7 cellular contexts compared by ENCODE assay signal in the genomic region with DNA sequence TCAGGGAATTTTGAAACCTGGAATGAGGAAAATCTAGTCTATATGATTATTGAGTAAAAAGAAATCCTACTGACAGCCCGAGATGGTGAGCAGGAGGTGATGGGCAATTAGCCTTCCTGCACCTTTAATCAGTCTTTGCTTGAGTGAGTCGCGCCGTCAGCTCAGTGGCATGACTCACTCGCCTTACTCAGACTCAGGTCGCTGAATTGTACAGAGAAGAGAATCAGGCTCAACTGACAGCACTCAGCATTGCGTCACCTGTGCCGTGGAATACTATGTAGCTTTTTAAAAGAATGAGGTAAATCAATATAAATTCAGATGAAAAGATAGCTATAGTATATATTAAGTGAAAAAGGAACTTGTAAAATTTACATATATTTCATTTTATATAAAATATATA.
DNase-seq lines count a peak whose midpoint lies in the region; ATAC-seq, FAIRE-seq and TF ChIP-seq lines count a peak whose summit lies in the region.
"Not testable (repeated sequence)": the region's sequence is repeated elsewhere in the genome, so short reads cannot be mapped to it uniquely, and the experiment has no call there.

No MANE protein-coding gene starts in this region.

- H3K4me1 Mint-ChIP-seq in activated CD4-positive, alpha-beta T cell treated with anti-CD3 and anti-CD28 coated beads for 36 hours, result not testable (repeated sequence)

- H3K9me3 ChIP-seq in DOHH2 (ENCODE audit: control insufficient read depth, insufficient read depth, low read length); PC-3 (ENCODE audit: low read length); K562 (replicated peaks; ENCODE audit: control insufficient read depth, insufficient read depth, low read depth, low read length); mesenchymal stem cell (ENCODE audit: control insufficient read depth, low read length): not testable (repeated sequence)

- not testable (repeated sequence) for H3K4me3 Mint-ChIP-seq in activated CD4-positive, alpha-beta T cell treated with anti-CD3 and anti-CD28 coated beads for 36 hours

- not testable (repeated sequence) for H2AK5ac ChIP-seq in mesenchymal stem cell (ENCODE audit: low read length, severe bottlenecking)

- peak overlapping the region; percentile 19; the same call in 1 of the 2 replicates for H3K4me2 ChIP-seq in DOHH2 (ENCODE audit: low read length)
- not testable (repeated sequence) for H3K4me2 ChIP-seq in PC-3 (ENCODE audit: low read length); K562 (ENCODE audit: insufficient read depth, low read length); mesenchymal stem cell (ENCODE audit: low read length, poor library complexity, severe bottlenecking)

- not testable (repeated sequence) for H3K79me1 ChIP-seq in mesenchymal stem cell (replicated peaks; ENCODE audit: low read length, poor library complexity, severe bottlenecking)

- not testable (repeated sequence) for BruUV-seq in PC-3 (replicated peaks; lab: Mats Ljungman, UMichigan); K562 (replicated peaks; lab: Mats Ljungman, UMichigan)

- not testable (repeated sequence) for H3K14ac ChIP-seq in mesenchymal stem cell (ENCODE audit: low read length in 2 of 2)

- H3K4me3 ChIP-seq in DOHH2 (ENCODE audit: low read length); PC-3 (ENCODE audit: low read length); K562; mesenchymal stem cell (ENCODE audit: insufficient read depth in 1 of 2, low read depth in 1 of 2, low read length in 2 of 2): not testable (repeated sequence)

- POLR2A ChIA-PET in PC-3 (lab: Charles Lee; ENCODE audit: unreplicated experiment); activated CD4-positive, alpha-beta T cell treated with anti-CD3 and anti-CD28 coated beads for 36 hours (lab: Charles Lee); K562 (lab: Yijun Ruan, JAX): not testable (repeated sequence)

- H3K18ac ChIP-seq in mesenchymal stem cell (ENCODE audit: low read depth in 1 of 2, low read length in 2 of 2), result not testable (repeated sequence)

- not testable (repeated sequence) for H3K4me1 ChIP-seq in DOHH2 (ENCODE audit: control insufficient read depth, low read length); PC-3 (ENCODE audit: insufficient read depth, low read length); K562 (replicated peaks in 1 of 2; ENCODE audit: control insufficient read depth in 2 of 2, insufficient read depth in 2 of 2, low read length in 2 of 2); mesenchymal stem cell (ENCODE audit: control insufficient read depth, insufficient read depth, low read depth, low read length)

- not testable (repeated sequence) for H3K79me2 ChIP-seq in DOHH2 (ENCODE audit: control insufficient read depth, low read length); PC-3 (ENCODE audit: low read length); K562 (ENCODE audit: control insufficient read depth, insufficient read depth, low read length)

- H3K23ac ChIP-seq in mesenchymal stem cell (ENCODE audit: low read length in 2 of 2), result not testable (repeated sequence)

- not testable (repeated sequence) for H2BK15ac ChIP-seq in mesenchymal stem cell (ENCODE audit: low read depth, poor library complexity, severe bottlenecking)

- TF ChIP-seq EP300 in Ishikawa (IDR thresholded peaks at IDR 0.05; ENCODE audit: borderline replicate concordance); K562 (IDR thresholded peaks at IDR 0.05; ENCODE audit: low read length): not testable (repeated sequence)

- in situ Hi-C loops in K562 (cut with MboI), result not testable (repeated sequence)

- intact Hi-C loops in PC-3 (cut with micrococcal nuclease), result not testable (repeated sequence)
- intact Hi-C loops in activated CD4-positive, alpha-beta T cell treated with anti-CD3 and anti-CD28 coated beads for 36 hours (cut with DNase I, micrococcal nuclease), result loop anchor here in 1 of 2 experiments (10.0 kb wide), 1 partner anchor 491 kb away; no protein-coding TSS in a partner anchor
- intact Hi-C loops in K562 (cut with micrococcal nuclease), result loop anchor here (10.0 kb wide), 2 partner anchors 111 to 481 kb away; no protein-coding TSS in a partner anchor

- H3K27me3 ChIP-seq in DOHH2 (ENCODE audit: control insufficient read depth, low read length); PC-3 (ENCODE audit: low read length); K562 (ENCODE audit: control insufficient read depth in 2 of 2, insufficient read depth in 2 of 2, low read length in 2 of 2); mesenchymal stem cell (ENCODE audit: control insufficient read depth in 1 of 2, insufficient read depth in 1 of 2, low read length in 2 of 2): not testable (repeated sequence)

- not testable (repeated sequence) for TF ChIP-seq RAD21 in Ishikawa (IDR thresholded peaks at IDR 0.05; ENCODE audit: low read depth); K562 (CRISPR knock-in tag; conservative IDR thresholded peaks at IDR 0.05 in 1 of 2, IDR thresholded peaks at IDR 0.05 in 1 of 2)

- not testable (repeated sequence) for H3K27ac Mint-ChIP-seq in activated CD4-positive, alpha-beta T cell treated with anti-CD3 and anti-CD28 coated beads for 36 hours

- not testable (repeated sequence) for H3F3A ChIP-seq in DOHH2 (ENCODE audit: control insufficient read depth, insufficient read depth); PC-3 (ENCODE audit: low read length, unreplicated experiment)

- not testable (repeated sequence) for H3K9ac ChIP-seq in PC-3 (ENCODE audit: low read length); K562 (ENCODE audit: insufficient read depth in 1 of 2, low read depth in 2 of 2, low read length in 2 of 2); mesenchymal stem cell (ENCODE audit: low read length)

- H3K27ac ChIP-seq in DOHH2 (ENCODE audit: low read depth, low read length); PC-3 (ENCODE audit: low read length); K562 (ENCODE audit: extremely low read depth, low read depth, low read length); mesenchymal stem cell (ENCODE audit: low read length, poor library complexity, severe bottlenecking): not testable (repeated sequence)

- not testable (repeated sequence) for H3K9me2 ChIP-seq in DOHH2 (replicated peaks; ENCODE audit: control insufficient read depth, low read length); PC-3 (replicated peaks; ENCODE audit: low read length)

- H3K4ac ChIP-seq in mesenchymal stem cell (ENCODE audit: low read depth in 1 of 2, low read length in 2 of 2), result not testable (repeated sequence)

- H3K9me1 ChIP-seq in K562 (ENCODE audit: control insufficient read depth, insufficient read depth, low read length), result not testable (repeated sequence)

- not testable (repeated sequence) for H3K36me3 ChIP-seq in DOHH2 (ENCODE audit: control insufficient read depth, low read length); PC-3 (ENCODE audit: low read depth, low read length); K562 (ENCODE audit: control insufficient read depth, insufficient read depth, low read length)
- peaks cover 0 to 14% of the 10 kb centered on the region in 2 experiments for H3K36me3 ChIP-seq in mesenchymal stem cell (ENCODE audit: control insufficient read depth in 1 of 2, insufficient read depth in 2 of 2, low read depth in 1 of 2, low read length in 2 of 2)

- ATAC-seq in PC-3, result peak; percentile 98
- ATAC-seq in activated CD4-positive, alpha-beta T cell treated with anti-CD3 and anti-CD28 coated beads for 36 hours, result peak; percentile 98
- ATAC-seq in K562, result peak; percentile 29; the same call in 1 of the 3 replicates
- peak; percentile 91 for ATAC-seq in esophagus mucosa

- not testable (repeated sequence) for H2AFZ ChIP-seq in PC-3 (ENCODE audit: low read length); K562 (ENCODE audit: low read depth, low read length); mesenchymal stem cell (ENCODE audit: low read depth, low read length)

- CTCF ChIA-PET in PC-3 (lab: Charles Lee); activated CD4-positive, alpha-beta T cell treated with anti-CD3 and anti-CD28 coated beads for 36 hours (lab: Charles Lee); K562 (lab: Yijun Ruan, JAX; ENCODE audit: low intra/inter-chr PET ratio): not testable (repeated sequence)

- not testable (repeated sequence) for H2BK120ac ChIP-seq in mesenchymal stem cell (ENCODE audit: low read depth, low read length)

- H4K20me1 ChIP-seq in DOHH2 (ENCODE audit: control insufficient read depth, insufficient read depth, low read depth, low read length); PC-3 (ENCODE audit: low read length); K562 (replicated peaks; ENCODE audit: control insufficient read depth, insufficient read depth, low read length): not testable (repeated sequence)

- 58% methylated on average over 3 of the region's 8 CpGs for WGBS in K562 (ENCODE audit: insufficient coverage, low coverage, missing lambda C conversion rate)
- no CpG with 5 or more reads among the region's 8 CpGs for WGBS in mesenchymal stem cell

- peak; percentile 62 for FAIRE-seq in K562 (lab: Jason Lieb, UNC)

- not testable (repeated sequence) for H2BK5ac ChIP-seq in mesenchymal stem cell (ENCODE audit: low read depth, low read length, poor library complexity, severe bottlenecking)

- peak; percentile 54 for DNase-seq in PC-3
- peak; percentile 36 for DNase-seq in activated CD4-positive, alpha-beta T cell treated with anti-CD3 and anti-CD28 coated beads for 36 hours
- not testable (repeated sequence) for DNase-seq in K562 (ENCODE audit: extremely low read depth in 1 of 4, low spot score in 3 of 4)
- peak; percentile 22 for DNase-seq in mesenchymal stem cell

- not testable (repeated sequence) for H2BK12ac ChIP-seq in mesenchymal stem cell (ENCODE audit: low read length in 2 of 2)

- H4K8ac ChIP-seq in mesenchymal stem cell (ENCODE audit: low read length), result not testable (repeated sequence)

- not testable (repeated sequence) for TF ChIP-seq CTCF in DOHH2 (IDR thresholded peaks at IDR 0.05; ENCODE audit: low read depth, low read length, poor library complexity, severe bottlenecking); PC-3 (conservative IDR thresholded peaks at IDR 0.05; ENCODE audit: low read depth, low read length); K562 (IDR thresholded peaks at IDR 0.05 in 2 of 3, conservative IDR thresholded peaks at IDR 0.05 in 1 of 3; ENCODE audit: insufficient read depth in 2 of 3, low read depth in 1 of 3, low read length in 3 of 3)

- not testable (repeated sequence) for H3K27me3 Mint-ChIP-seq in activated CD4-positive, alpha-beta T cell treated with anti-CD3 and anti-CD28 coated beads for 36 hours

- not testable (repeated sequence) for TF ChIP-seq POLR2A in K562 (conservative IDR thresholded peaks at IDR 0.05)

- not testable (repeated sequence) for H3K36me3 Mint-ChIP-seq in activated CD4-positive, alpha-beta T cell treated with anti-CD3 and anti-CD28 coated beads for 36 hours (ENCODE audit: low read depth)

- not testable (repeated sequence) for H4K91ac ChIP-seq in mesenchymal stem cell (ENCODE audit: low read length)

- H3K9me3 Mint-ChIP-seq in activated CD4-positive, alpha-beta T cell treated with anti-CD3 and anti-CD28 coated beads for 36 hours (ENCODE audit: low read depth), result not testable (repeated sequence)

Comparison
In these comparisons a context has a peak if more than half of its experiments do, and no peak if none do; other contexts are left out.
1. ATAC-seq: peak in every context shown above with its lines; median percentile 98 in PC-3; 98 in activated CD4-positive, alpha-beta T cell treated with anti-CD3 and anti-CD28 coated beads for 36 hours; 91 in esophagus mucosa; 29 in K562.